ENCODE assay signal across 24 cellular contexts in genomic region chr5:85428426-85428934, GRCh38.
"Had no signal": no experiment of that assay in that cellular context is flagged by ENCODE, and none has a peak within 500 bp of the region (broad histone marks: within the 10 kb centered on the region; RNA-seq: fewer than 3 reads in every experiment).

No MANE protein-coding gene starts in this region.

- H3K27me3 ChIP-seq: esophagus squamous epithelium, neutrophil, right lobe of liver, tibial nerve, upper lobe of left lung had no signal

- H3K36me3 ChIP-seq: esophagus squamous epithelium, neutrophil, right lobe of liver, thoracic aorta, tibial nerve, upper lobe of left lung had no signal

- H3K27ac ChIP-seq: coronary artery, esophagus squamous epithelium, neutrophil, parathyroid adenoma, right lobe of liver, thoracic aorta, tibial nerve, upper lobe of left lung had no signal

- H3K4me1 ChIP-seq: esophagus squamous epithelium, parathyroid adenoma, right lobe of liver, tibial nerve, upper lobe of left lung had no signal

- H3K4me3 ChIP-seq: coronary artery, esophagus squamous epithelium, mucosa of descending colon, right lobe of liver, thoracic aorta, tibial nerve, upper lobe of left lung had no signal

- ATAC-seq: left lobe of liver; mucosa of descending colon; natural killer cell treated with Interleukin-12 subunit alpha and Interleukin-12 subunit beta and Interleukin-15 and Interleukin-18, amount 100 ng/mL, for 72 hours; right lobe of liver; stimulated activated naive B cell treated with anti-CD40 and anti-IgM and Interleukin-4, amounts not matched to agents 10 μg/mL and 1 μg/mL and 100 μg/mL, for 72 hours had no signal

- H3K79me2 ChIP-seq: parathyroid adenoma had no signal

- FAIRE-seq: endothelial cell of umbilical vein, keratinocyte, small intestine, urothelium cell line had no signal

- H3K9ac ChIP-seq: parathyroid adenoma had no signal

- DNase-seq: dermis blood vessel endothelial cell; effector memory CD4-positive, alpha-beta T cell; erythroblast; esophagus squamous epithelium; head of caudate nucleus; mesenchymal stem cell; mucosa of descending colon; naive B cell; right lobe of liver; small intestine; stimulated activated CD4-positive, alpha-beta T cell treated with anti-CD3 and anti-CD28 coated beads, Interleukin-15, amount 100 ng/mL, for 24 hours; stimulated activated CD4-positive, alpha-beta T cell treated with anti-CD3 and anti-CD28 coated beads, Interleukin-2, amount 100 ng/mL, for 48 hours; stimulated activated naive B cell treated with anti-CD40 and anti-IgM and Interleukin-4, amounts not matched to agents 10 μg/mL and 1 μg/mL and 100 μg/mL, for 72 hours; upper lobe of left lung had no signal

- H3K9me3 ChIP-seq: mucosa of descending colon, neutrophil, right lobe of liver, thoracic aorta had no signal

- H2AFZ ChIP-seq: parathyroid adenoma had no signal
